In genomic region chr9:86187121-86187520, GRCh38 we compare ENCODE assay signal across 19 cellular contexts.
DNase-seq lines count a peak whose midpoint lies in the region; TF ChIP-seq lines count a peak whose summit lies in the region.
"Had no signal": no experiment of that assay in that cellular context is flagged by ENCODE, and none has a peak within 500 bp of the region (broad histone marks: within the 10 kb centered on the region; RNA-seq: fewer than 3 reads in every experiment).

No MANE protein-coding gene starts in this region.

- TF ChIP-seq CTCF in astrocyte of the cerebellum (IDR thresholded peaks at IDR 0.05; ENCODE audit: low read depth, low read length, missing control alignments): peak; percentile 11
- TF ChIP-seq CTCF in WERI-Rb-1 (IDR thresholded peaks at IDR 0.05; ENCODE audit: low read depth, low read length): no peak

- H3K27ac ChIP-seq in WERI-Rb-1: no peak overlapping the region
- H3K27ac ChIP-seq: body of pancreas, heart left ventricle, sigmoid colon had no signal

- H3K4me3 ChIP-seq in astrocyte of the cerebellum (ENCODE audit: low read depth, low read length): no peak overlapping the region
- no peak overlapping the region for H3K4me3 ChIP-seq in WERI-Rb-1 (ENCODE audit: low read depth, low read length)
- H3K4me3 ChIP-seq: body of pancreas, heart left ventricle, sigmoid colon had no signal

- TF ChIP-seq RAD21 in Ishikawa (IDR thresholded peaks at IDR 0.05; ENCODE audit: low read depth): peak; percentile 33; the same call in 1 of the 2 replicates

- no peaks in the 10 kb centered on the region for H3K27me3 ChIP-seq in WERI-Rb-1 (ENCODE audit: insufficient read depth, low read depth, severe bottlenecking)
- H3K27me3 ChIP-seq: body of pancreas, heart left ventricle, sigmoid colon had no signal

- DNase-seq in NCI-H2081 (lab: John Stamatoyannopoulos, UW): peak; percentile 4 to 56
- no peak for DNase-seq in NCI-H2081 treated with DMSO at 0.1 percent for 48 hours (lab: John Stamatoyannopoulos, UW)
- no peak for DNase-seq in astrocyte of the cerebellum (ENCODE audit: low read depth)
- DNase-seq in myocyte (ENCODE audit: low read depth): peak; percentile 6
- no peak for DNase-seq in WERI-Rb-1
- DNase-seq in NCI-H1694 (lab: John Stamatoyannopoulos, UW): no peak
- DNase-seq in MV-4-11 (lab: John Stamatoyannopoulos, UW): no peak
- DNase-seq: activated CD4-positive, alpha-beta T cell treated with anti-CD3 and anti-CD28 coated beads, Interleukin-2, amount 50 U/mL, for 4 hours; activated T-cell treated with anti-CD3 and anti-CD28 coated beads, Interleukin-2, amount 50 U/mL, for 24 hours; GF-D8; GOT3; heart left ventricle; NCI-H524 treated with DMSO at 0.1 percent for 48 hours; occipital lobe; RPMI8226; sigmoid colon; stimulated activated CD4-positive, alpha-beta T cell treated with anti-CD3 and anti-CD28 coated beads, Interleukin-2, amount 100 ng/mL, for 24 hours had no signal

- in situ Hi-C loops in astrocyte of the cerebellum (cut with HindIII; ENCODE audit: low sequenced_read_pairs): no loop called here

- TF ChIP-seq EP300 in Ishikawa (IDR thresholded peaks at IDR 0.05; ENCODE audit: borderline replicate concordance): no peak

- H3K36me3 ChIP-seq in WERI-Rb-1: no peaks in the 10 kb centered on the region
- H3K36me3 ChIP-seq: heart left ventricle, sigmoid colon had no signal

- no peaks in the 10 kb centered on the region for H3K9me3 ChIP-seq in WERI-Rb-1 (ENCODE audit: severe bottlenecking)

TF ChIP-seq in Ishikawa, 13 proteins besides CTCF, POLR2A, EP300 and RAD21:
- TF ChIP-seq FOXM1 (IDR thresholded peaks at IDR 0.05; ENCODE audit: borderline replicate concordance, low read depth) (no peak), REST (IDR thresholded peaks at IDR 0.05; ENCODE audit: low read depth) (no peak), TAF1 (IDR thresholded peaks at IDR 0.05; ENCODE audit: low read depth) (no peak), TEAD4 (IDR thresholded peaks at IDR 0.05) (no peak), TCF12 (IDR thresholded peaks at IDR 0.05; ENCODE audit: low read depth) (no peak), ZBTB7A (IDR thresholded peaks at IDR 0.05; ENCODE audit: low read depth) (no peak), MAX (IDR thresholded peaks at IDR 0.05) (no peak), EGR1 (IDR thresholded peaks at IDR 0.05) (no peak), CREB1 (IDR thresholded peaks at IDR 0.05; ENCODE audit: low read depth) (no peak), USF1 (IDR thresholded peaks at IDR 0.05) (no peak), CEBPB (IDR thresholded peaks at IDR 0.05) (no peak), YY1 (IDR thresholded peaks at IDR 0.05; ENCODE audit: low read depth) (no peak)

Comparison
In these comparisons a context has a peak if more than half of its experiments do, and no peak if none do; other contexts are left out.
1. DNase-seq: peak in NCI-H2081 (2 of 2) and myocyte (single experiment); none in NCI-H2081 treated with DMSO at 0.1 percent for 48 hours (single experiment), astrocyte of the cerebellum (single experiment), WERI-Rb-1 (single experiment), NCI-H1694 (single experiment) and MV-4-11 (single experiment).